In the genomic region with DNA sequence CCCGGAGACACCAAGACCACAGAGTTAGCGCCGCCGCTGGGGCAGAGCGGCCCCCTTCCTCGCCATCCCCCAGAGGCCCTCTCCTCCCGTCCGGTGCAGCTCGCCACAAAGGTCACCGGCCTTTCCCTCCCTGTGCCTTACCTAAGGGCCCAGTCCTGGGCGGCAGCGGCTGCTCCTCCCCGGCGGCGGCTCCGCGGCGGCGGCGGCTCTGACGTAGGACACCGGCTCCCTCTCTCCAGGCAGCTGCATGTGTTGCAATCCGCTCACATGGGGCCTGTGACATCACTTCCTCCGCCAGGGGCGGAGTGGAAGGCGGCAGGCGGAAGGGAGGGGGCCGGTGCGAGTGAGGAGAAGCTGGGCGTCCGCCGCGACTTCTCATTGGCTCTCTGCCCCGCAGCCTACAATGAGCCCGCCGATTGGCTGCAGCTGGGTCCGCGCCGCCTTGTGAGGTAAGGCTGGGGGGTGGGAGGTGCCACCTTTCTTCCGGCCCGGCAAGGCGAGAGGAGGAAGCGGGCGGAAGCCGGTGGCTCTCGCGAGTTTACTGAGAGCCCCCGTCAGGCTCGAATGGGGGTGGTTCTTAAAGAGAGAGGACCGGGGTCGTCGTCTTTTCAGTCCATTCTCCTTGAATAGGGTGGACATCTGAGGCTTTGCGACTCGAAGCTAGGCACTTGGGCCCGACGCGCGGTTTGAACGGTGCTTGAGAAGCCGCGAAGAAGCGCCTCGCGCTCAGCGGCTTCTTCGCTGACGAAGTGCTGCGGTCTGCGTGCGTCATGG, we compare ENCODE assay signal across 8 cellular contexts. TPM values are rescaled to one million over a fixed set of nuclear protein-coding genes. Genes with fewer than 3 reads are reported as not detected.
DNase-seq lines count a peak whose midpoint lies in the region; ATAC-seq and TF ChIP-seq lines count a peak whose summit lies in the region.

A gene (minus strand): TSS at position 281 of the 774 bp plus-strand sequence. CDS start 318 bp downstream, outside the sequence.

- peak within 1 kb of the TSS; percentile 99 to 100 (median 100) for H3K27ac Mint-ChIP-seq in immature natural killer cell

- peaks cover 50 to 88% (median 75%) of the 10 kb centered on the region in 6 donors for H3K4me1 ChIP-seq in spleen

- intact Hi-C loops in spleen (cut with DNase I; ENCODE audit: low total_unique reads), result no loop called here

- peaks cover 0 to 3% (median 0%) of the 10 kb centered on the region in 3 donors for H3K36me3 Mint-ChIP-seq in immature natural killer cell

- H3K36me3 ChIP-seq in spleen, result peaks cover 0 to 12% (median 0%) of the 10 kb centered on the region in 6 donors

- no peaks in the 10 kb centered on the region for H3K9me3 ChIP-seq in spleen

- no peaks in the 10 kb centered on the region for H3K27me3 ChIP-seq in spleen (replicated peaks in 1 of 7)

- peak; percentile 90 for ATAC-seq in GM19023 (IDR thresholded peaks at IDR 0.05; ENCODE audit: unreplicated experiment)
- peak; percentile 92 for ATAC-seq in HG03280 (IDR thresholded peaks at IDR 0.05; ENCODE audit: unreplicated experiment)

- no peaks in the 10 kb centered on the region for H3K9me3 Mint-ChIP-seq in immature natural killer cell

- H3K27ac ChIP-seq in spleen, result peak within 1 kb of the TSS; percentile 95 to 100 (median 99)

- peaks cover 70 to 80% of the 10 kb centered on the region in 2 donors for H3K4me1 Mint-ChIP-seq in immature natural killer cell

- peak; percentile 97 to 99 (median 97) for TF ChIP-seq POLR2A in spleen (IDR thresholded peaks at IDR 0.05)

- peak within 1 kb of the TSS; percentile 80 to 96 (median 86) for H3K4me3 ChIP-seq in spleen

- WGBS in spleen, 5 donors, result 0 to 1% (median 0%) methylated on average over 43 to 70 of the region's 70 CpGs

- DNase-seq in AG08396 (ENCODE audit: low spot score) (peak; percentile 98), NCI-H345 treated with DMSO at 0.1 percent for 48 hours (lab: John Stamatoyannopoulos, UW; ENCODE audit: unreplicated experiment) (peak; percentile 98), immature natural killer cell (peak; percentile 100), spleen (peak; percentile 100)
- DNase-seq in activated CD4-positive, CD25-positive, alpha-beta regulatory T cell (lab: John Stamatoyannopoulos, UW), result peak; percentile 99 to 100 (median 99)
- DNase-seq in central memory CD4-positive, alpha-beta T cell, result peak; percentile 100

- H3K27me3 Mint-ChIP-seq in immature natural killer cell (ENCODE audit: low read depth in 3 of 3), result peaks cover 11 to 21% (median 16%) of the 10 kb centered on the region in 3 donors

- peak in 6 of 11 experiments; percentile 6 to 60 (median 26) for TF ChIP-seq CTCF in spleen (IDR thresholded peaks at IDR 0.05 in 8 of 11, conservative IDR thresholded peaks at IDR 0.05 in 3 of 11)

- H3K4me3 Mint-ChIP-seq in immature natural killer cell, result peak within 1 kb of the TSS; percentile 96 to 100 (median 99)

RNA-seq across cellular contexts. Expression of the gene that starts here (rescaled TPM):
- polyA plus RNA-seq in immature natural killer cell, result 10 to 100 TPM; 30.0 to 38.2 (median 33.5) TPM
- 10 to 100 TPM; 42.7 to 78.8 (median 56.1) TPM for total RNA-seq in spleen
- 10 to 100 TPM; 21.3 to 35.4 (median 23.3) TPM for polyA plus RNA-seq in spleen

Comparison
In these comparisons a context has a peak if more than half of its experiments do, and no peak if none do; other contexts are left out.
1. Peak in every context shown above with its lines: DNase-seq, ATAC-seq, H3K4me3 ChIP-seq and H3K27ac ChIP-seq.